ENCODE assay signal across 12 cellular contexts in the genomic region with DNA sequence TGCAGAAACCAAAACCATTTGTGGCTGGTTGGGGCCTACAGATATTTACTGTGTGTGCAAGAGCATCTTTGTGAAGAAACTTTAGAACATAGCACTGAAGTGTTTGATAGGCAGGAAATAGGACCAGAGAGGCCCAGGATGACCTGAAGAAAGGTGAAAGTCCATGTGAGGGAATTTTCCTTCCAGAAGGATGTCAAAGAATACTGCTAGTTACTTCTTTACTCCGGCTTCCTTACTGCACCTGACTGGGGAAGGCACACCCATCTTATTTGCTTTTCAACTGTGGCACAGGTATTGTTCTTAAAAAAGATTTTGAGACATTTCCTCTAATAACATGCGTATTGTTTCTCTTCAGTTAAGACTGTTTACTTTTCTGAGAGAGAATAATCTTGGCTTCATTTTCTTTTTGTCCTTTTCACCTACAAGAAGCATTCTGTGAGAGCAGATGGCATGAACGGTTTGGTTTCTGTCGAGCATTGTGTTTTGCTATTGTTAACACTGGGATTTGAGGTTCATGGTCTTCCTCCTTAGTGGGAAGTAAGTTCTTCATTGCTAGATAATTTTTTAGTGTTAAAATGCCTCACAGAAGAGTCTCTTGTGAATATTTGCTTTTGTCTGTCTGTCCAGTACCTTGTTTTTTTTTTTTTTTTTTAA.
"Had no signal": no experiment of that assay in that cellular context is flagged by ENCODE, and none has a peak within 500 bp of the region (broad histone marks: within the 10 kb centered on the region; RNA-seq: fewer than 3 reads in every experiment).

No MANE protein-coding gene starts in this region.

- H3K27ac ChIP-seq: foreskin keratinocyte had no signal

- H3K4me3 ChIP-seq: coronary artery, smooth muscle cell, upper lobe of right lung had no signal

- H3K36me3 ChIP-seq: upper lobe of right lung had no signal

- H3K27me3 ChIP-seq: foreskin keratinocyte, upper lobe of right lung had no signal

- H3K9me3 ChIP-seq: SK-N-SH, upper lobe of right lung had no signal

- DNase-seq: activated CD4-positive, alpha-beta T cell treated with anti-CD3 and anti-CD28 coated beads for 1 hour; activated CD4-positive, alpha-beta T cell treated with anti-CD3 and anti-CD28 coated beads, Interleukin-2, amount 50 U/mL, for 4 hours; activated naive CD4-positive, alpha-beta T cell treated with anti-CD3 and anti-CD28 coated beads, Interleukin-2, amount 50 U/mL, for 16 hours; effector CD8-positive, alpha-beta T cell; foreskin keratinocyte; mammary epithelial cell; naive thymus-derived CD4-positive, alpha-beta T cell; SK-N-SH; T-helper 1 cell; upper lobe of right lung had no signal

- H3K9ac ChIP-seq: SK-N-SH had no signal

- ATAC-seq: foreskin keratinocyte; naive thymus-derived CD4-positive, alpha-beta T cell had no signal
